ENCODE assay signal across 8 cellular contexts in genomic region chr4:111631157-111631999, GRCh38.
A peak's percentile ranks its signal among the peaks of the same experiment; 100 is the strongest.
DNase-seq lines count a peak whose midpoint lies in the region; ATAC-seq, FAIRE-seq and TF ChIP-seq lines count a peak whose summit lies in the region.

No MANE protein-coding gene starts in this region.

- peak; percentile 56 for TF ChIP-seq CTCF in BJ (IDR thresholded peaks at IDR 0.05; ENCODE audit: insufficient read depth, low read depth, low read length)
- peak; percentile 55 for TF ChIP-seq CTCF in fibroblast of the aortic adventitia (IDR thresholded peaks at IDR 0.05; ENCODE audit: insufficient read depth, low read length)

- FAIRE-seq in GM19239 (lab: Jason Lieb, UNC), result peak; percentile 54

- ATAC-seq in HG02610 (IDR thresholded peaks at IDR 0.05; ENCODE audit: unreplicated experiment), result no peak

- POLR2A ChIA-PET in BJ (lab: Charles Lee), result no interaction called here

- DNase-seq in BJ (ENCODE audit: low read depth), result no peak
- no peak for DNase-seq in GM19239 (ENCODE audit: insufficient read length, low spot score)
- DNase-seq in NCI-H748 treated with DMSO at 0.1 percent for 48 hours (lab: John Stamatoyannopoulos, UW), result peak; percentile 36
- peak; percentile 43 for DNase-seq in fibroblast of the aortic adventitia (ENCODE audit: low read depth)
- DNase-seq in posterior vena cava (ENCODE audit: low spot score), result no peak
- DNase-seq in effector memory CD4-positive, alpha-beta T cell, result no peak
- DNase-seq in NCI-H2196 treated with DMSO at 0.1 percent for 48 hours (lab: John Stamatoyannopoulos, UW; ENCODE audit: unreplicated experiment), result no peak

- H3K9me3 ChIP-seq in effector memory CD4-positive, alpha-beta T cell (ENCODE audit: control insufficient read depth, low read length), result no peaks in the 10 kb centered on the region

- H3K27me3 ChIP-seq in BJ (ENCODE audit: control insufficient read depth, insufficient read depth, low read length), result no peaks in the 10 kb centered on the region
- no peaks in the 10 kb centered on the region for H3K27me3 ChIP-seq in effector memory CD4-positive, alpha-beta T cell (replicated peaks; ENCODE audit: control insufficient read depth, insufficient read depth, low read length, poor library complexity, severe bottlenecking)

- intact Hi-C loops in posterior vena cava (cut with DNase I), result no loop called here

- CTCF ChIA-PET in BJ (lab: Yijun Ruan, JAX), result interaction anchor here (0.5 to 2.4 kb wide), 19 partner anchors 10 to 1046 kb away, joined by 3 to 15 read pairs (median 3); no protein-coding TSS in a partner anchor

- H3K4me1 ChIP-seq in effector memory CD4-positive, alpha-beta T cell (ENCODE audit: control insufficient read depth, insufficient read depth, low read length, poor library complexity, severe bottlenecking), result no peaks in the 10 kb centered on the region

- H3K27ac ChIP-seq in effector memory CD4-positive, alpha-beta T cell (ENCODE audit: insufficient read depth, low read length, poor library complexity, severe bottlenecking), result no peak overlapping the region

- H3K36me3 ChIP-seq in BJ (ENCODE audit: control insufficient read depth, insufficient read depth, low read length), result no peaks in the 10 kb centered on the region
- no peaks in the 10 kb centered on the region for H3K36me3 ChIP-seq in effector memory CD4-positive, alpha-beta T cell (ENCODE audit: control insufficient read depth, insufficient read depth, low read length)

- H3K4me3 ChIP-seq in BJ (ENCODE audit: low read depth, low read length) (no peak overlapping the region), fibroblast of the aortic adventitia (ENCODE audit: low read depth, low read length) (no peak overlapping the region)
- H3K4me3 ChIP-seq in effector memory CD4-positive, alpha-beta T cell (ENCODE audit: insufficient read depth, low read depth, low read length, poor library complexity, severe bottlenecking), result no peak overlapping the region

Comparison
In these comparisons a context has a peak if more than half of its experiments do, and no peak if none do; other contexts are left out.
1. DNase-seq: peak in NCI-H748 treated with DMSO at 0.1 percent for 48 hours (single experiment) and fibroblast of the aortic adventitia (single experiment); none in BJ (single experiment), GM19239 (single experiment), posterior vena cava (single experiment), effector memory CD4-positive, alpha-beta T cell (0 of 3) and NCI-H2196 treated with DMSO at 0.1 percent for 48 hours (single experiment).